Comparison of ENCODE assay signal across 11 cellular contexts in the genomic region with DNA sequence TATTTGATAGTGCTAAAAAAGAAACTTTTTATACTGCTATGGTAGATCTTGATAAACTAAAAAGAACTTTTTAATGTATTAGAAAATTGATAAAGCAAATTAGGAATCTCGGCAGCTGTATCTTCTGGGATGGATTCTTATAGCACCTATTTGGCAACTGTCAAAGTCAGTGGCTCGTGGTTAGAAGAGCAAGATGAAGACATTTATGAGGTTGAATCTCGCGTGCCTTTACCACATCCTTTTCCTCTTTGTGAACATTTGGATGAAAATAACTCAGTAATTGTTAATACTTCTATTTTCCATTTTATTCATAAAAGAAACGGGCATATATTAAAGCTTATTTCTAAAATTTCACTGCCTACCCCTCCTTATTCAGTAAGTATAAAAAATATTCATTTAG.
DNase-seq lines count a peak whose midpoint lies in the region; ATAC-seq and TF ChIP-seq lines count a peak whose summit lies in the region.
"Had no signal": no experiment of that assay in that cellular context is flagged by ENCODE, and none has a peak within 500 bp of the region (broad histone marks: within the 10 kb centered on the region; RNA-seq: fewer than 3 reads in every experiment).

No MANE protein-coding gene starts in this region.

- H3K9me3 ChIP-seq in heart right ventricle (no peaks in the 10 kb centered on the region), duodenal mucosa (ENCODE audit: control insufficient read depth in 1 of 2, low read length in 2 of 2) (no peaks in the 10 kb centered on the region), stomach (no peaks in the 10 kb centered on the region)
- H3K9me3 ChIP-seq: testis had no signal

- TF ChIP-seq EP300 in stomach (IDR thresholded peaks at IDR 0.05) = no peak

- peak overlapping the region; percentile 94 for H3K27ac Mint-ChIP-seq in type B pancreatic cell

- H3K27ac ChIP-seq in heart right ventricle = peak overlapping the region in 8 of 10 donors; percentile 8 to 59 (median 52)
- no peak overlapping the region for H3K27ac ChIP-seq in duodenal mucosa (ENCODE audit: low read depth, low read length)
- H3K27ac ChIP-seq in stomach = peak overlapping the region in 2 of 5 donors; percentile 20 to 30
- H3K27ac ChIP-seq: C4-2B, foreskin keratinocyte had no signal

- H3K9ac ChIP-seq in duodenal mucosa (ENCODE audit: low read depth in 1 of 2, low read length in 2 of 2) = peak overlapping the region in 1 of 2 donors; percentile 24

- H3K36me3 ChIP-seq in heart right ventricle = peaks cover 0 to 49% (median 0%) of the 10 kb centered on the region in 9 donors
- peaks cover 0 to 3% of the 10 kb centered on the region in 2 donors for H3K36me3 ChIP-seq in duodenal mucosa (ENCODE audit: control insufficient read depth in 1 of 2, insufficient read depth in 2 of 2, low read length in 2 of 2)
- peaks cover 0 to 26% (median 21%) of the 10 kb centered on the region in 4 donors for H3K36me3 ChIP-seq in stomach

- H3K27me3 Mint-ChIP-seq in type B pancreatic cell = no peaks in the 10 kb centered on the region

- no peak for ATAC-seq in heart right ventricle
- ATAC-seq in left ventricle myocardium superior = no peak

- WGBS in heart right ventricle, 2 donors = 76 to 78% methylated on average over 5 of the region's 5 CpGs
- 61 to 71% (median 70%) methylated on average over 5 of the region's 5 CpGs for WGBS in stomach, 5 donors

- H3K36me3 Mint-ChIP-seq in type B pancreatic cell = peaks cover 5% of the 10 kb centered on the region

- intact Hi-C loops in heart right ventricle (cut with DNase I) (loop anchor here in 1 of 10 donors (10.0 kb wide), 1 partner anchor 113 kb away; a partner anchor contains a TSS), left ventricle myocardium superior (cut with micrococcal nuclease) (no loop called here), stomach (cut with DNase I; ENCODE audit: low total_unique reads) (no loop called here)

- peak overlapping the region; percentile 77 for H3K4me3 Mint-ChIP-seq in type B pancreatic cell

- DNase-seq in heart right ventricle = no peak
- no peak for DNase-seq in left ventricle myocardium superior
- DNase-seq in MV-4-11 (lab: John Stamatoyannopoulos, UW) = peak; percentile 34
- no peak for DNase-seq in type B pancreatic cell (ENCODE audit: extremely low spot score, unreplicated experiment)
- no peak for DNase-seq in NCI-H748 (lab: John Stamatoyannopoulos, UW; ENCODE audit: unreplicated experiment)
- no peak for DNase-seq in stomach
- DNase-seq in A172 (ENCODE audit: low spot score) = no peak

- H3K9me3 Mint-ChIP-seq in type B pancreatic cell = no peaks in the 10 kb centered on the region

- TF ChIP-seq POLR2A in stomach (IDR thresholded peaks at IDR 0.05) = no peak

- peaks cover 0 to 38% (median 6%) of the 10 kb centered on the region in 9 donors for H3K4me1 ChIP-seq in heart right ventricle
- H3K4me1 ChIP-seq in duodenal mucosa (ENCODE audit: control insufficient read depth in 1 of 2, insufficient read depth in 2 of 2, low read length in 2 of 2) = peaks cover 6 to 30% of the 10 kb centered on the region in 2 donors
- H3K4me1 ChIP-seq in stomach = peaks cover 13 to 51% (median 30%) of the 10 kb centered on the region in 4 donors

- H3K27me3 ChIP-seq in heart right ventricle = no peaks in the 10 kb centered on the region
- no peaks in the 10 kb centered on the region for H3K27me3 ChIP-seq in duodenal mucosa (ENCODE audit: control insufficient read depth in 1 of 2, insufficient read depth in 2 of 2, low read length in 2 of 2)
- H3K27me3 ChIP-seq in stomach = no peaks in the 10 kb centered on the region
- H3K27me3 ChIP-seq: foreskin keratinocyte, testis had no signal

- H3K4me3 ChIP-seq in heart right ventricle (peak overlapping the region in 4 of 10 donors; percentile 9 to 19 (median 12)), duodenal mucosa (ENCODE audit: low read depth in 1 of 2, low read length in 2 of 2) (peak overlapping the region; percentile 35 to 46), stomach (no peak overlapping the region)
- H3K4me3 ChIP-seq: testis had no signal

- no peak for TF ChIP-seq CTCF in heart right ventricle (IDR thresholded peaks at IDR 0.05)
- no peak for TF ChIP-seq CTCF in type B pancreatic cell (conservative IDR thresholded peaks at IDR 0.05)
- no peak for TF ChIP-seq CTCF in stomach (IDR thresholded peaks at IDR 0.05)

- H3K4me1 Mint-ChIP-seq in type B pancreatic cell (ENCODE audit: unreplicated experiment) = peaks cover 18% of the 10 kb centered on the region

Comparison
In these comparisons a context has a peak if more than half of its experiments do, and no peak if none do; other contexts are left out.
1. H3K4me3 ChIP-seq: peak in duodenal mucosa (2 of 2); none in stomach (0 of 4).